9 cellular contexts compared by ENCODE assay signal in genomic region chr10:117541909-117542705, GRCh38. TPM values are rescaled to one million over a fixed set of nuclear protein-coding genes. Genes with fewer than 3 reads are reported as not detected.
DNase-seq lines count a peak whose midpoint lies in the region; ATAC-seq, FAIRE-seq and TF ChIP-seq lines count a peak whose summit lies in the region.
"Had no signal": no experiment of that assay in that cellular context is flagged by ENCODE, and none has a peak within 500 bp of the region (broad histone marks: within the 10 kb centered on the region; RNA-seq: fewer than 3 reads in every experiment).

No MANE protein-coding gene starts in this region.

- TF ChIP-seq CTCF in foreskin keratinocyte (conservative IDR thresholded peaks at IDR 0.05) = no peak
- TF ChIP-seq CTCF in D721Med (IDR thresholded peaks at IDR 0.05; ENCODE audit: insufficient read depth, missing control alignments) = no peak

- ATAC-seq in foreskin keratinocyte (peak; percentile 73), GM18520 (IDR thresholded peaks at IDR 0.05; ENCODE audit: unreplicated experiment) (no peak)

- DNase-seq in NCI-H748 (lab: John Stamatoyannopoulos, UW; ENCODE audit: unreplicated experiment) (peak; percentile 52), NCI-H748 treated with DMSO at 0.1 percent for 48 hours (lab: John Stamatoyannopoulos, UW) (no peak), SK-MEL-5 (ENCODE audit: low read depth, low spot score) (peak; percentile 27), foreskin keratinocyte (peak; percentile 66 to 91), putamen (ENCODE audit: low spot score) (peak; percentile 70), D721Med (ENCODE audit: insufficient read length, low spot score) (no peak), NCI-H2171 treated with DMSO at 0.1 percent for 48 hours (lab: John Stamatoyannopoulos, UW) (no peak)
- DNase-seq: CD4-positive, CD25-positive, alpha-beta regulatory T cell had no signal

- in situ Hi-C loops in SK-MEL-5 (cut with HindIII; ENCODE audit: low pct_unique_long_range_greater_than_20kb, low sequenced_read_pairs) = no loop called here

- H3K4me1 ChIP-seq in foreskin keratinocyte = no peaks in the 10 kb centered on the region

- peaks cover 40% of the 10 kb centered on the region for H3K27me3 ChIP-seq in foreskin keratinocyte

- no peak overlapping the region for H3K27ac ChIP-seq in foreskin keratinocyte

- no peak for FAIRE-seq in D721Med (lab: Jason Lieb, UNC)

RNA-seq across cellular contexts. Expression of gene EMX2, which starts 0.4 kb away (rescaled TPM):
- total RNA-seq in SK-MEL-5 (2014; rRNA removed; shearing (Covaris generic)) = 0.13 TPM in 1 of 2 replicates, not detected in the other
- 0.35 and 0.70 TPM in 2 replicates for polyA plus RNA-seq in SK-MEL-5 (2015; cell fraction: cytosol; rRNA removed)
- 0.14 TPM in 1 of 2 replicates, not detected in the other for polyA plus RNA-seq in SK-MEL-5 (2015; cell fraction: nucleus; rRNA removed)
- 1.3 and 1.5 TPM in 2 replicates for total RNA-seq in foreskin keratinocyte
- 1.4 and 2.3 TPM in 2 replicates for polyA plus RNA-seq in foreskin keratinocyte
- total RNA-seq: CD4-positive, CD25-positive, alpha-beta regulatory T cell had no signal
- polyA plus RNA-seq: CD4-positive, CD25-positive, alpha-beta regulatory T cell had no signal

Comparison
In these comparisons a context has a peak if more than half of its experiments do, and no peak if none do; other contexts are left out.
1. DNase-seq: peak in NCI-H748 (single experiment), SK-MEL-5 (single experiment), foreskin keratinocyte (2 of 2) and putamen (single experiment); none in NCI-H748 treated with DMSO at 0.1 percent for 48 hours (single experiment), D721Med (single experiment) and NCI-H2171 treated with DMSO at 0.1 percent for 48 hours (single experiment).